ENCODE assay signal across 8 cellular contexts in the genomic region with DNA sequence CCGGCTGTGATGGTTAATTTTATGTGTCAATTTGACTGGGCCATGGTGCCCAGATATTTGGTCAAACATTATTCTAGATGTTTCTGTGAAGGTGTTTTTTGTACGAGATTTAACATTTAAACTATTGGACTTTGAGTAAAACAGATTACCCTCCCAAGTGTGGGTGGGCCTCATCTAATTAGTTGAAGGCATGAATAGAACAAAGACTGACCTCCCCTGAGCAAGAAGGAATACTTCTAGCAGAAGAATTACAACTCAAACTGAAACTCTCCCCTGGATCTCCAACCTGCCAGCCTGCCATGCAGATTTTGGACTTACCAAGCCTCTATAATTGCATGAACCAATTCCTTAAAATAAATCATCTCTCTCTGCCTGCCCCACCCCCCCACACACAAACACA.
"Had no signal": no experiment of that assay in that cellular context is flagged by ENCODE, and none has a peak within 500 bp of the region (broad histone marks: within the 10 kb centered on the region; RNA-seq: fewer than 3 reads in every experiment).

No MANE protein-coding gene starts in this region.

- FAIRE-seq: G401.6, GM12878, GM12891, GM12892, GM18507, GM19239 had no signal

- ATAC-seq: GM12878 had no signal

- DNase-seq: GDM1, GF-D8 had no signal

- H3K4me3 ChIP-seq: GM12878 had no signal
